8 cellular contexts compared by ENCODE assay signal in genomic region chr11:128507936-128508335, GRCh38.
DNase-seq lines count a peak whose midpoint lies in the region; ATAC-seq, FAIRE-seq and TF ChIP-seq lines count a peak whose summit lies in the region.

No MANE protein-coding gene starts in this region.

- TF ChIP-seq CTCF in chondrocyte (IDR thresholded peaks at IDR 0.05) = no peak

- no peak overlapping the region for H3K4me3 ChIP-seq in mucosa of stomach (ENCODE audit: low read length)

- H3K27me3 ChIP-seq in mucosa of stomach (ENCODE audit: control insufficient read depth, insufficient read depth, low read length) = no peaks in the 10 kb centered on the region

- ATAC-seq in stimulated activated naive CD8-positive, alpha-beta T cell treated with anti-CD3 and anti-CD28 coated beads, Interleukin-15, Interleukin-2, amounts not matched to agents 100 U/mL and 50 U/mL, for 24 hours = no peak
- ATAC-seq in HG03095 (IDR thresholded peaks at IDR 0.05; ENCODE audit: unreplicated experiment) (no peak), GM18519 (IDR thresholded peaks at IDR 0.05; ENCODE audit: low FRiP score, unreplicated experiment) (no peak)

- peak overlapping the region; percentile 99 for H3K27ac Mint-ChIP-seq in stimulated activated naive CD8-positive, alpha-beta T cell treated with anti-CD3 and anti-CD28 coated beads, Interleukin-15, Interleukin-2, amounts not matched to agents 100 ng/mL and 50 ng/mL, for 24 hours
- H3K27ac Mint-ChIP-seq in chondrocyte (ENCODE audit: unreplicated experiment) = peak overlapping the region; percentile 98

- peaks cover 73% of the 10 kb centered on the region for H3K36me3 Mint-ChIP-seq in stimulated activated naive CD8-positive, alpha-beta T cell treated with anti-CD3 and anti-CD28 coated beads, Interleukin-15, Interleukin-2, amounts not matched to agents 100 ng/mL and 50 ng/mL, for 24 hours (ENCODE audit: low read depth)
- H3K36me3 Mint-ChIP-seq in chondrocyte (ENCODE audit: low read depth) = peaks cover 9% of the 10 kb centered on the region

- no peaks in the 10 kb centered on the region for H3K9me3 ChIP-seq in mucosa of stomach (ENCODE audit: control insufficient read depth, low read length)

- no peak for FAIRE-seq in frontal cortex (lab: Jason Lieb, UNC)

- no peaks in the 10 kb centered on the region for H3K9me3 Mint-ChIP-seq in stimulated activated naive CD8-positive, alpha-beta T cell treated with anti-CD3 and anti-CD28 coated beads, Interleukin-15, Interleukin-2, amounts not matched to agents 100 ng/mL and 50 ng/mL, for 24 hours
- H3K9me3 Mint-ChIP-seq in chondrocyte (ENCODE audit: low read depth) = no peaks in the 10 kb centered on the region

- DNase-seq in stimulated activated naive CD8-positive, alpha-beta T cell treated with anti-CD3 and anti-CD28 coated beads, Interleukin-15, Interleukin-2, amounts not matched to agents 100 U/mL and 50 U/mL, for 24 hours = no peak
- DNase-seq in chondrocyte (ENCODE audit: low spot score) (no peak), frontal cortex (ENCODE audit: low spot score in 2 of 2) (no peak)
- no peak for DNase-seq in activated CD4-positive, CD25-positive, alpha-beta regulatory T cell (lab: John Stamatoyannopoulos, UW)

- no peaks in the 10 kb centered on the region for H3K36me3 ChIP-seq in mucosa of stomach (ENCODE audit: control insufficient read depth, insufficient read depth, low read length)

- peaks cover 98% of the 10 kb centered on the region for H3K4me1 Mint-ChIP-seq in stimulated activated naive CD8-positive, alpha-beta T cell treated with anti-CD3 and anti-CD28 coated beads, Interleukin-15, Interleukin-2, amounts not matched to agents 100 ng/mL and 50 ng/mL, for 24 hours (ENCODE audit: low read depth)
- peaks cover 94% of the 10 kb centered on the region for H3K4me1 Mint-ChIP-seq in chondrocyte (ENCODE audit: low read depth)

- peak overlapping the region; percentile 94 for H3K4me3 Mint-ChIP-seq in stimulated activated naive CD8-positive, alpha-beta T cell treated with anti-CD3 and anti-CD28 coated beads, Interleukin-15, Interleukin-2, amounts not matched to agents 100 ng/mL and 50 ng/mL, for 24 hours
- H3K4me3 Mint-ChIP-seq in chondrocyte (ENCODE audit: unreplicated experiment) = peak overlapping the region; percentile 52

- H3K9ac ChIP-seq in mucosa of stomach (ENCODE audit: low read length) = peak overlapping the region; percentile 63

- H3K4me1 ChIP-seq in mucosa of stomach (ENCODE audit: control insufficient read depth, insufficient read depth, low read length) = peaks cover 72% of the 10 kb centered on the region

- H3K27me3 Mint-ChIP-seq in stimulated activated naive CD8-positive, alpha-beta T cell treated with anti-CD3 and anti-CD28 coated beads, Interleukin-15, Interleukin-2, amounts not matched to agents 100 ng/mL and 50 ng/mL, for 24 hours = no peaks in the 10 kb centered on the region
- H3K27me3 Mint-ChIP-seq in chondrocyte (ENCODE audit: low read depth) = no peaks in the 10 kb centered on the region
